8 cellular contexts compared by ENCODE assay signal in genomic region chr5:36150676-36151433, GRCh38. TPM values are rescaled to one million over a fixed set of nuclear protein-coding genes. Genes with fewer than 3 reads are reported as not detected.
DNase-seq lines count a peak whose midpoint lies in the region; ATAC-seq and TF ChIP-seq lines count a peak whose summit lies in the region.

No MANE protein-coding gene starts in this region.

- POLR2A ChIA-PET in HCT116 (lab: Charles Lee), result interaction anchor here (1.0 kb wide), 1 partner anchor 72 kb away, joined by 4 read pairs; no protein-coding TSS in a partner anchor

- H3K79me2 ChIP-seq in HCT116 (ENCODE audit: insufficient read depth, low read length), result peaks cover 39% of the 10 kb centered on the region

- H3K27me3 Mint-ChIP-seq in T-helper 1 cell treated with Interleukin-12 subunit alpha and Interleukin-12 subunit beta and Interleukin-4 antibody, amounts not matched to agents 30 μg/mL and 1 μg/mL, for 36 hours (ENCODE audit: low read depth), result no peaks in the 10 kb centered on the region
- peaks cover 19% of the 10 kb centered on the region for H3K27me3 Mint-ChIP-seq in brain

- H3K36me3 ChIP-seq in HCT116 (ENCODE audit: control insufficient read depth in 1 of 2, insufficient read depth in 2 of 2, low read length in 2 of 2), result peaks cover 12 to 15% of the 10 kb centered on the region in 2 experiments; a peak in 2 of 4 replicates
- H3K36me3 ChIP-seq in iPS-20b (ENCODE audit: insufficient read depth, low read depth, low read length), result peaks cover 26% of the 10 kb centered on the region
- H3K36me3 ChIP-seq in spleen, result peaks cover 0 to 24% (median 4%) of the 10 kb centered on the region in 6 donors

- H3K9me2 ChIP-seq in HCT116 (ENCODE audit: insufficient read depth), result no peaks in the 10 kb centered on the region

- whole genome bisulfite sequencing in spleen, 5 donors, result 3 to 5% (median 3%) methylated on average over 23 of the region's 23 CpGs

- no peak for TF ChIP-seq RAD21 in HCT116 (IDR thresholded peaks at IDR 0.05; ENCODE audit: low read depth)

- H3K9me3 ChIP-seq in HCT116 (ENCODE audit: control insufficient read depth in 1 of 2, insufficient read depth in 1 of 2, low read depth in 1 of 2, low read length in 2 of 2) (no peaks in the 10 kb centered on the region), iPS-20b (ENCODE audit: insufficient read depth, low read depth, low read length) (no peaks in the 10 kb centered on the region), spleen (no peaks in the 10 kb centered on the region)

- peak overlapping the region; percentile 92 for H3K27ac Mint-ChIP-seq in T-helper 1 cell treated with Interleukin-12 subunit alpha and Interleukin-12 subunit beta and Interleukin-4 antibody, amounts not matched to agents 30 μg/mL and 1 μg/mL, for 36 hours
- peak overlapping the region; percentile 97 to 98 (median 98) for H3K27ac Mint-ChIP-seq in brain

- H3K4me3 ChIP-seq in HCT116 (replicated peaks in 1 of 2; ENCODE audit: low read depth in 1 of 2, low read length in 2 of 2) (peak overlapping the region; percentile 73 to 81), NB4 (ENCODE audit: low read depth, low read length) (peak overlapping the region; percentile 90), iPS-20b (ENCODE audit: low read length) (peak overlapping the region; percentile 100), spleen (peak overlapping the region; percentile 74 to 98 (median 87))

- TF ChIP-seq CTCF in HCT116 (IDR thresholded peaks at IDR 0.05 in 2 of 3, conservative IDR thresholded peaks at IDR 0.05 in 1 of 3; ENCODE audit: borderline replicate concordance in 1 of 3, insufficient read depth in 1 of 3, low read depth in 2 of 3, low read length in 2 of 3), result no peak
- TF ChIP-seq CTCF in NB4 (IDR thresholded peaks at IDR 0.05; ENCODE audit: low read depth, low read length), result no peak
- TF ChIP-seq CTCF in brain (conservative IDR thresholded peaks at IDR 0.05), result no peak
- TF ChIP-seq CTCF in spleen (IDR thresholded peaks at IDR 0.05 in 8 of 11, conservative IDR thresholded peaks at IDR 0.05 in 3 of 11), result no peak

- H3K4me1 Mint-ChIP-seq in T-helper 1 cell treated with Interleukin-12 subunit alpha and Interleukin-12 subunit beta and Interleukin-4 antibody, amounts not matched to agents 30 μg/mL and 1 μg/mL, for 36 hours (ENCODE audit: low read depth), result peaks cover 32% of the 10 kb centered on the region
- peaks cover 79% of the 10 kb centered on the region for H3K4me1 Mint-ChIP-seq in brain

- peak overlapping the region; percentile 83 for H3K9ac ChIP-seq in HCT116 (ENCODE audit: low read length)
- peak overlapping the region; percentile 64 for H3K9ac ChIP-seq in iPS-20b (ENCODE audit: low read depth, low read length)

- BruUV-seq in HCT116 (replicated peaks; lab: Mats Ljungman, UMichigan), result no TSS peak

- TF ChIP-seq POLR2A in HCT116 (IDR thresholded peaks at IDR 0.05; ENCODE audit: borderline replicate concordance, extremely low read depth, insufficient read depth, insufficient read length) (no peak), NB4 (IDR thresholded peaks at IDR 0.05; ENCODE audit: extremely low read depth, insufficient read length) (peak; percentile 83), spleen (IDR thresholded peaks at IDR 0.05) (no peak)

- H3K27ac ChIP-seq in HCT116 (ENCODE audit: low read depth, low read length), result peak overlapping the region; percentile 27
- no peak overlapping the region for H3K27ac ChIP-seq in iPS-20b (ENCODE audit: low read length)
- peak overlapping the region; percentile 73 to 90 (median 88) for H3K27ac ChIP-seq in spleen

- intact Hi-C loops in HCT116 (cut with micrococcal nuclease), result loop anchor here (5.0 kb wide), 1 partner anchor 91 kb away; the partner anchor contains the start of gene NADK2
- intact Hi-C loops in spleen (cut with DNase I; ENCODE audit: low total_unique reads), result loop anchor here (10.0 kb wide), 1 partner anchor 84 kb away; no protein-coding TSS in a partner anchor

- H3K9me3 Mint-ChIP-seq in T-helper 1 cell treated with Interleukin-12 subunit alpha and Interleukin-12 subunit beta and Interleukin-4 antibody, amounts not matched to agents 30 μg/mL and 1 μg/mL, for 36 hours, result no peaks in the 10 kb centered on the region
- H3K9me3 Mint-ChIP-seq in brain, result no peaks in the 10 kb centered on the region

- DNase-seq in Daoy (ENCODE audit: low read depth) (peak; percentile 55), HCT116 (ENCODE audit: low read depth, low spot score) (peak; percentile 19), NB4 (ENCODE audit: low read depth) (peak; percentile 92), spleen (peak; percentile 89)

- peaks cover 21% of the 10 kb centered on the region for H3K36me3 Mint-ChIP-seq in T-helper 1 cell treated with Interleukin-12 subunit alpha and Interleukin-12 subunit beta and Interleukin-4 antibody, amounts not matched to agents 30 μg/mL and 1 μg/mL, for 36 hours (ENCODE audit: low read depth)
- H3K36me3 Mint-ChIP-seq in brain, result peaks cover 28% of the 10 kb centered on the region

- H3K4me3 Mint-ChIP-seq in T-helper 1 cell treated with Interleukin-12 subunit alpha and Interleukin-12 subunit beta and Interleukin-4 antibody, amounts not matched to agents 30 μg/mL and 1 μg/mL, for 36 hours, result peak overlapping the region; percentile 94
- H3K4me3 Mint-ChIP-seq in brain, result peak overlapping the region; percentile 92 to 99 (median 96)

- no peaks in the 10 kb centered on the region for H4K20me1 ChIP-seq in HCT116 (ENCODE audit: insufficient read depth)

- CTCF ChIA-PET in HCT116 (lab: Charles Lee), result interaction anchor here (0.9 to 2.5 kb wide), 4 partner anchors 27 to 545 kb away, joined by 3 to 13 read pairs (median 7); partner anchors contain the start of gene NADK2

- no peak overlapping the region for H2AFZ ChIP-seq in HCT116 (ENCODE audit: low read depth, low read length, poor library complexity, severe bottlenecking)

- peak overlapping the region; percentile 79 for H3K4me2 ChIP-seq in HCT116 (ENCODE audit: low read length)

- H3K27me3 ChIP-seq in HCT116 (ENCODE audit: insufficient read depth, low read length), result no peaks in the 10 kb centered on the region
- H3K27me3 ChIP-seq in iPS-20b (ENCODE audit: insufficient read depth, low read length), result no peaks in the 10 kb centered on the region
- no peaks in the 10 kb centered on the region for H3K27me3 ChIP-seq in spleen (replicated peaks in 1 of 7)

- H3K4me1 ChIP-seq in HCT116 (ENCODE audit: control insufficient read depth in 1 of 2, insufficient read depth in 2 of 2, low read length in 2 of 2), result peaks cover 6 to 12% of the 10 kb centered on the region in 2 experiments; a peak in 3 of 4 replicates
- peaks cover 6% of the 10 kb centered on the region; the same call in 1 of the 2 replicates for H3K4me1 ChIP-seq in iPS-20b (ENCODE audit: insufficient read depth, low read length)
- peaks cover 17 to 87% (median 44%) of the 10 kb centered on the region in 6 donors for H3K4me1 ChIP-seq in spleen

- RAD21 ChIA-PET in HCT116 (lab: Charles Lee; ENCODE audit: low non-redundant PET in 1 of 2, low total read pairs in 2 of 2, uncharacterized antibody in 2 of 2, unreplicated experiment in 2 of 2), result no interaction called here

- ATAC-seq in HCT116, result peak; percentile 43
- ATAC-seq in HG02938 (IDR thresholded peaks at IDR 0.05; ENCODE audit: unreplicated experiment), result no peak

TF ChIP-seq in HCT116, 20 proteins besides CTCF, POLR2A, EP300 and RAD21:
- TF ChIP-seq JUND (IDR thresholded peaks at IDR 0.05), result no peak
- 0 out of 2 replicates have a peak, but pooled peaks have one; percentile 28 for TF ChIP-seq MAX (IDR thresholded peaks at IDR 0.05)

RNA-seq across cellular contexts. Expression of gene LMBRD2, which starts 0.8 kb away (rescaled TPM):
- total RNA-seq in Daoy (2014; rRNA removed; shearing (Covaris generic)), result 5.3 and 6.1 TPM in 2 replicates
- 1.1 TPM for total RNA-seq in HCT116 (2021; ENCODE audit: unreplicated experiment)
- polyA plus RNA-seq in HCT116 (2012), result 0.20 and 0.25 TPM in 2 replicates
- 3.7 TPM for polyA plus RNA-seq in brain (ENCODE audit: insufficient read depth, low read depth, low replicate concordance)
- total RNA-seq in spleen, result 10 to 100 TPM; 11.5 to 19.5 (median 13.3) TPM
- polyA plus RNA-seq in spleen, result 1 to 10 TPM; 1.4 to 2.2 (median 2.1) TPM

RNA-seq across cellular contexts. Expression of gene SKP2, which starts 1.1 kb away (rescaled TPM):
- total RNA-seq in Daoy (2014; rRNA removed; shearing (Covaris generic)), result 31.2 and 33.0 TPM in 2 replicates
- total RNA-seq in HCT116 (2021; ENCODE audit: unreplicated experiment), result 44.3 TPM
- polyA plus RNA-seq in HCT116 (2012), result 9.1 and 12.5 TPM in 2 replicates
- 20.2 TPM for polyA plus RNA-seq in brain (ENCODE audit: insufficient read depth, low read depth, low replicate concordance)
- total RNA-seq in spleen, result 10 to 100 TPM; 14.8 to 23.6 (median 16.8) TPM
- polyA plus RNA-seq in spleen, result 1 to 10 TPM; 4.2 to 5.3 (median 5.3) TPM

Comparison
In these comparisons a context has a peak if more than half of its experiments do, and no peak if none do; other contexts are left out.
1. DNase-seq: peak in every context shown above with its lines; median percentile 92 in NB4; 89 in spleen; 55 in Daoy; 19 in HCT116.